Comparison of ENCODE assay signal across 22 cellular contexts in the genomic region with DNA sequence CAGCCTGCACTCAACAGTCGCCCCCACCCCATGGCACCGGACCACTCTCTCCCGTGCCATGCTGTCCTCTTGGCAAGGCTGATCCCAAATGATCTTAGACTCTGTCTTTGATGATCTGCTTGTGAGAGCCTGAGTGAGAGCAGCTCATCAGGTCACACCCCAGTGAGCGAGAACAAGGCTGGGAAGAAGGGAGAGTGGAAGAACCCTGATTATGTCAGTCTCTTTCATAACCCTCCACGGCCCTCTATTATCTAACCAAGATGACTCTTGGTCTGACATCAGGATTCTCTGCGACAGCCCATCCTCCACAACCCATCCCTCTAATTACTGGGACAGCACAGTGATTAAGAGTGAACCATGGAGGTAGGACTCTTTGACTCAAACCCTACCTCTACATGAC.
A peak's percentile ranks its signal among the peaks of the same experiment; 100 is the strongest.
DNase-seq lines count a peak whose midpoint lies in the region; ATAC-seq and TF ChIP-seq lines count a peak whose summit lies in the region.
"Had no signal": no experiment of that assay in that cellular context is flagged by ENCODE, and none has a peak within 500 bp of the region (broad histone marks: within the 10 kb centered on the region; RNA-seq: fewer than 3 reads in every experiment).

No MANE protein-coding gene starts in this region.

- no peaks in the 10 kb centered on the region for H3K36me3 ChIP-seq in GM06990 (ENCODE audit: control insufficient read depth, insufficient read depth, low read length)
- H3K36me3 ChIP-seq: gastroesophageal sphincter, prostate gland, stomach, tibial artery had no signal

- no peak overlapping the region for H3K4me3 ChIP-seq in GM06990 (replicated peaks; ENCODE audit: low read depth, low read length)
- H3K4me3 ChIP-seq: gastroesophageal sphincter, K562, prostate gland, stomach, tibial artery had no signal

- peak; percentile 55 for DNase-seq in GM06990 (ENCODE audit: extremely low read depth, insufficient read length)
- peak; percentile 46 for DNase-seq in left kidney (ENCODE audit: low read depth, low spot score)
- no peak for DNase-seq in SW480 (ENCODE audit: low spot score)
- DNase-seq in NCI-H1105 treated with DMSO at 0.1 percent for 48 hours (lab: John Stamatoyannopoulos, UW) = no peak
- DNase-seq: activated CD4-positive, alpha-beta T cell treated with anti-CD3 and anti-CD28 coated beads for 4 hours; activated CD8-positive, alpha-beta memory T cell treated with anti-CD3 and anti-CD28 coated beads for 24 hours; activated gamma-delta T cell; CD8-positive, alpha-beta T cell; dermis blood vessel endothelial cell; naive B cell; NCI-H2029 treated with DMSO at 0.1 percent for 48 hours; nucleus accumbens; stomach; tibial artery had no signal

- ATAC-seq in GM18511 (IDR thresholded peaks at IDR 0.05; ENCODE audit: unreplicated experiment) (peak; percentile 71), HG03565 (IDR thresholded peaks at IDR 0.05; ENCODE audit: unreplicated experiment) (peak; percentile 54), HG03159 (IDR thresholded peaks at IDR 0.05; ENCODE audit: unreplicated experiment) (no peak), GM19324 (IDR thresholded peaks at IDR 0.05; ENCODE audit: low FRiP score, unreplicated experiment) (no peak)
- ATAC-seq: CD8-positive, alpha-beta T cell; gastroesophageal sphincter; K562; SK-N-SH treated with all-trans-retinoic acid at 6 μM for 48 hours had no signal

- TF ChIP-seq CTCF in GM06990 (IDR thresholded peaks at IDR 0.05; ENCODE audit: insufficient read depth, low read length, poor library complexity, severe bottlenecking) = no peak

- H3K27me3 ChIP-seq in GM06990 (replicated peaks; ENCODE audit: control insufficient read depth, insufficient read depth, low read length) = no peaks in the 10 kb centered on the region
- H3K27me3 ChIP-seq: gastroesophageal sphincter, stomach, tibial artery had no signal

Comparison
In these comparisons a context has a peak if more than half of its experiments do, and no peak if none do; other contexts are left out.
1. DNase-seq: peak in GM06990 (single experiment) and left kidney (single experiment); none in SW480 (single experiment) and NCI-H1105 treated with DMSO at 0.1 percent for 48 hours (single experiment).
2. ATAC-seq: peak in GM18511 (single experiment) and HG03565 (single experiment); none in HG03159 (single experiment) and GM19324 (single experiment).